ENCODE assay signal across 1 cellular context in genomic region chr1:160789702-160790611, GRCh38.
TF ChIP-seq lines count a peak whose summit lies in the region.

No MANE protein-coding gene starts in this region.

TF ChIP-seq in GM12878, 131 proteins besides CTCF, POLR2A, EP300 and RAD21 (continued from another document and continues in another):
- no peak for TF ChIP-seq CEBPZ (IDR thresholded peaks at IDR 0.05; ENCODE audit: low read depth, low read length)
- 0 out of 2 replicates have a peak, but pooled peaks have one; percentile 7 for TF ChIP-seq NKRF (conservative IDR thresholded peaks at IDR 0.05)
- no peak for TF ChIP-seq ZNF622 (IDR thresholded peaks at IDR 0.05)
- TF ChIP-seq POLR2AphosphoS5 (IDR thresholded peaks at IDR 0.05; ENCODE audit: low read length) = peak; percentile 56; the same call in 1 of the 2 replicates
- peak; percentile 45; the same call in 1 of the 2 replicates for TF ChIP-seq POLR2AphosphoS2 (IDR thresholded peaks at IDR 0.05; ENCODE audit: low read depth, low read length)
- peak; percentile 52; the same call in 1 of the 2 replicates for TF ChIP-seq JUND (IDR thresholded peaks at IDR 0.05; ENCODE audit: low read depth, low read length)
- TF ChIP-seq PML (IDR thresholded peaks at IDR 0.05; ENCODE audit: low read length) = no peak
- TF ChIP-seq ZZZ3 (IDR thresholded peaks at IDR 0.05; ENCODE audit: control insufficient read depth, insufficient read length, low read depth) = no peak
- peak; percentile 83 for TF ChIP-seq BMI1 (IDR thresholded peaks at IDR 0.05; ENCODE audit: borderline replicate concordance)
- no peak for TF ChIP-seq YY1 (IDR thresholded peaks at IDR 0.05; ENCODE audit: low read depth, low read length)
- TF ChIP-seq MTA3 (IDR thresholded peaks at IDR 0.05; ENCODE audit: borderline replicate concordance, low read length) = no peak
- peak; percentile 53 for TF ChIP-seq NR2C1 (IDR thresholded peaks at IDR 0.05)
- peak; percentile 97 for TF ChIP-seq RFX5 (IDR thresholded peaks at IDR 0.05; ENCODE audit: low read depth, low read length)
- peak; percentile 58; the same call in 1 of the 2 replicates for TF ChIP-seq NFIC (IDR thresholded peaks at IDR 0.05; ENCODE audit: low read depth, low read length)
- TF ChIP-seq RB1 (IDR thresholded peaks at IDR 0.05; ENCODE audit: borderline replicate concordance) = no peak
- peak; percentile 72; the same call in 1 of the 2 replicates for TF ChIP-seq GATAD2B (conservative IDR thresholded peaks at IDR 0.05; ENCODE audit: low read depth)
- TF ChIP-seq PKNOX1 (IDR thresholded peaks at IDR 0.05) = peak; percentile 83
- TF ChIP-seq KDM1A (IDR thresholded peaks at IDR 0.05; ENCODE audit: borderline replicate concordance) = no peak
- peak; percentile 18; the same call in 1 of the 2 replicates for TF ChIP-seq RUNX3 (IDR thresholded peaks at IDR 0.05; ENCODE audit: low read length)
- TF ChIP-seq NR2C2 (IDR thresholded peaks at IDR 0.05; ENCODE audit: borderline replicate concordance, control insufficient read depth, insufficient read length, low read depth) = no peak
- TF ChIP-seq TARDBP (IDR thresholded peaks at IDR 0.05; ENCODE audit: borderline replicate concordance) = no peak; the same call in 1 of the 2 replicates
- TF ChIP-seq ZBTB11 (CRISPR knock-in tag; IDR thresholded peaks at IDR 0.05) = no peak
- TF ChIP-seq USF1 (IDR thresholded peaks at IDR 0.05; ENCODE audit: borderline replicate concordance, extremely low read length, insufficient read depth, low read depth, low read length) = peak; percentile 55
- TF ChIP-seq SKIL (IDR thresholded peaks at IDR 0.05; ENCODE audit: low read depth, poor library complexity, severe bottlenecking) = peak; percentile 99
- TF ChIP-seq STAT3 (IDR thresholded peaks at IDR 0.05; ENCODE audit: low read depth, low read length) = no peak
- peak; percentile 99 for TF ChIP-seq NR2F1 (conservative IDR thresholded peaks at IDR 0.05)
- TF ChIP-seq MYC (IDR thresholded peaks at IDR 0.05; ENCODE audit: insufficient read depth, insufficient read length, insufficient replicate concordance, low read length, severe bottlenecking) = no peak
- peak; percentile 88 for TF ChIP-seq HDGF (IDR thresholded peaks at IDR 0.05)
- no peak; the same call in 1 of the 2 replicates for TF ChIP-seq HCFC1 (IDR thresholded peaks at IDR 0.05; ENCODE audit: low read length)
- TF ChIP-seq MYB (IDR thresholded peaks at IDR 0.05; ENCODE audit: borderline replicate concordance, low read depth, low read length) = no peak
- no peak for TF ChIP-seq NRF1 (conservative IDR thresholded peaks at IDR 0.05; ENCODE audit: low read depth, low read length)
- peak; percentile 95 for TF ChIP-seq MLLT1 (IDR thresholded peaks at IDR 0.05)
- no peak for TF ChIP-seq EZH2 (IDR thresholded peaks at IDR 0.05; ENCODE audit: borderline replicate concordance, control insufficient read depth, low read depth, low read length)
- no peak for TF ChIP-seq SRF (IDR thresholded peaks at IDR 0.05; ENCODE audit: low read depth in 2 of 2, low read length in 2 of 2)
- TF ChIP-seq ZBED1 (IDR thresholded peaks at IDR 0.05; ENCODE audit: borderline replicate concordance) = no peak; the same call in 1 of the 2 replicates
- TF ChIP-seq MXI1 (IDR thresholded peaks at IDR 0.05; ENCODE audit: low read depth, low read length) = peak; percentile 46; the same call in 1 of the 2 replicates
- TF ChIP-seq GABPA (IDR thresholded peaks at IDR 0.05; ENCODE audit: low read depth) = 0 out of 2 replicates have a peak, but pooled peaks have one; percentile 17
- TF ChIP-seq ZBTB40 (IDR thresholded peaks at IDR 0.05; ENCODE audit: borderline replicate concordance) = peak; percentile 26; the same call in 1 of the 2 replicates
- TF ChIP-seq SMC3 (IDR thresholded peaks at IDR 0.05; ENCODE audit: borderline replicate concordance, low read length) = no peak
- peak; percentile 63; the same call in 1 of the 2 replicates for TF ChIP-seq USF2 (IDR thresholded peaks at IDR 0.05; ENCODE audit: borderline replicate concordance, low read depth, low read length)
- no peak; the same call in 1 of the 2 replicates for TF ChIP-seq SMARCA5 (IDR thresholded peaks at IDR 0.05)
- peak; percentile 97 for TF ChIP-seq CREB1 (IDR thresholded peaks at IDR 0.05; ENCODE audit: low read depth)
